ENCODE assay signal across 27 cellular contexts in genomic region chr2:135551356-135551755, GRCh38.
"Had no signal": no experiment of that assay in that cellular context is flagged by ENCODE, and none has a peak within 500 bp of the region (broad histone marks: within the 10 kb centered on the region; RNA-seq: fewer than 3 reads in every experiment).

No MANE protein-coding gene starts in this region.

- DNase-seq: stimulated activated CD4-positive, alpha-beta T cell treated with anti-CD3 and anti-CD28 coated beads, Interleukin-2, amount 100 ng/mL, for 48 hours; stimulated activated CD4-positive, alpha-beta T cell treated with anti-CD3 and anti-CD28 coated beads, Interleukin-4, amount 100 ng/mL, for 1 hour; stimulated activated CD4-positive, alpha-beta T cell treated with anti-CD3 and anti-CD28 coated beads, Interleukin-4, amount 100 ng/mL, for 24 hours; stimulated activated CD4-positive, alpha-beta T cell treated with anti-CD3 and anti-CD28 coated beads, Interleukin-4, amount 100 ng/mL, for 4 hours; stimulated activated CD8-positive, alpha-beta memory T cell treated with anti-CD3 and anti-CD28 coated beads, Interleukin-4, amount 100 ng/mL, for 48 hours; stimulated activated naive B cell treated with anti-CD40 and anti-IgM and Interleukin-4, amounts not matched to agents 10 μg/mL and 1 μg/mL and 100 μg/mL, for 72 hours; stimulated activated naive CD4-positive, alpha-beta T cell; stimulated activated naive CD4-positive, alpha-beta T cell treated with Interleukin-2 at 50 U/mL for 16 hours; stimulated activated naive CD8-positive, alpha-beta T cell treated with anti-CD3 and anti-CD28 coated beads, Interleukin-15, amount 100 ng/mL, for 72 hours; stimulated activated naive CD8-positive, alpha-beta T cell treated with anti-CD3 and anti-CD28 coated beads, Interleukin-15, Interleukin-2, amounts not matched to agents 100 U/mL and 50 U/mL, for 24 hours; stomach; substantia nigra; testis; thyroid gland; tibial artery; transverse colon; trophoblast cell; upper lobe of left lung; upper lobe of right lung; uterus had no signal

- H3K4me3 ChIP-seq: stomach, suprapubic skin, testis, thoracic aorta, thyroid gland, tibial artery, tibial nerve, transverse colon, upper lobe of left lung, upper lobe of right lung, uterus, vagina had no signal

- H3K4me1 ChIP-seq: stomach, suprapubic skin, thyroid gland, tibial artery, tibial nerve, transverse colon, upper lobe of left lung, upper lobe of right lung, uterus, vagina had no signal

- FAIRE-seq: urothelium cell line had no signal

- H3K36me3 ChIP-seq: stomach, suprapubic skin, thoracic aorta, thyroid gland, tibial artery, tibial nerve, transverse colon, upper lobe of left lung, upper lobe of right lung, uterus, vagina had no signal

- H3K27ac ChIP-seq: stomach, suprapubic skin, thoracic aorta, thyroid gland, tibial artery, tibial nerve, transverse colon, upper lobe of left lung, upper lobe of right lung, uterus, vagina had no signal

- H3K27me3 ChIP-seq: stomach, suprapubic skin, testis, thyroid gland, tibial artery, tibial nerve, transverse colon, upper lobe of left lung, upper lobe of right lung, uterus, vagina had no signal

- ATAC-seq: stimulated activated effector memory CD8-positive, alpha-beta T cell treated with anti-CD3 and anti-CD28 coated beads, Interleukin-12 subunit alpha, Interleukin-12 subunit beta, amount 100 ng/mL, for 72 hours; stimulated activated memory B cell treated with anti-CD40 and anti-IgM and Interleukin-4, amounts not matched to agents 10 μg/mL and 1 μg/mL and 100 μg/mL, for 72 hours; stimulated activated naive B cell treated with anti-CD40 and anti-IgM and Interleukin-4, amounts not matched to agents 10 μg/mL and 1 μg/mL and 100 μg/mL, for 72 hours; stimulated activated naive CD8-positive, alpha-beta T cell treated with anti-CD3 and anti-CD28 coated beads, Interleukin-15, amount 100 ng/mL, for 72 hours; stimulated activated naive CD8-positive, alpha-beta T cell treated with anti-CD3 and anti-CD28 coated beads, Interleukin-15, Interleukin-2, amounts not matched to agents 100 U/mL and 50 U/mL, for 24 hours; upper lobe of right lung had no signal

- H3K9me3 ChIP-seq: stomach, suprapubic skin, testis, thoracic aorta, thyroid gland, tibial artery, tibial nerve, transverse colon, upper lobe of left lung, upper lobe of right lung, uterus, vagina had no signal
